24 cellular contexts compared by ENCODE assay signal in the genomic region with DNA sequence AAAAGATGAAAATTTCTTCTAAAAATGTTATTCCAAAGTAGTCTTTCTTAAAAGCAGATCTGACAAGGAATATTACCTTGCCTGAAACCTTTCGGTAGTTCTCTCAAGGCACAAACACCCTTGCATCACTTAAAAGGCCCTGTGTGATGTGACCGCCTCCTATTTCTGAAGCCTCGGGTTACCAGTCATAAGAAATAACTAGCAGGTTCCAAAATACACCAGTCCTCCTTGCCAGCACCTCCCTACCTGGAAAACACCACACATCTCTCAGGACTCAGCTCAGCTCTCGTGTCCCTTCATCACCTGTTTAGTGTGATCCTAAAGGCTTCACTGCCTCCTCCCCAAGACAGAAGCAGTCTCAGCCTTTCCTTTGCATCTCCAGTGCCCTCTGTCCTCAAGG.
"Had no signal": no experiment of that assay in that cellular context is flagged by ENCODE, and none has a peak within 500 bp of the region (broad histone marks: within the 10 kb centered on the region; RNA-seq: fewer than 3 reads in every experiment).

No MANE protein-coding gene starts in this region.

- H3K27me3 ChIP-seq: SJSA1 had no signal

- H3K4me2 ChIP-seq: KMS-11 had no signal

- H3K9me3 ChIP-seq: SJSA1 had no signal

- H3K27ac ChIP-seq: HL-60, KMS-11, SJSA1, SK-N-MC had no signal

- H3K27me3 Mint-ChIP-seq: IgD-negative memory B cell had no signal

- H3K9ac ChIP-seq: KMS-11 had no signal

- ATAC-seq: K562 had no signal

- H3K36me3 ChIP-seq: SJSA1 had no signal

- H3K4me1 Mint-ChIP-seq: IgD-negative memory B cell had no signal

- H3K4me3 ChIP-seq: K562, SJSA1, SK-N-MC had no signal

- H3K4me3 Mint-ChIP-seq: IgD-negative memory B cell had no signal

- DNase-seq: Kasumi-1, NCI-H1092, NCI-H1105 treated with DMSO at 0.1 percent for 48 hours, NCI-H1417 treated with DMSO at 0.1 percent for 48 hours, NCI-H146, NCI-H1694 treated with DMSO at 0.1 percent for 48 hours, NCI-H1930, NCI-H2081, NCI-H2107, NCI-H226, NCI-H446, NCI-H510A, NCI-H524 treated with DMSO at 0.1 percent for 48 hours, NCI-H69, NCI-H774, Right ventricle myocardium superior, RPMI8226, SIG-M5 had no signal
